27 cellular contexts compared by ENCODE assay signal in genomic region chr6:165735065-165735464, GRCh38.
DNase-seq lines count a peak whose midpoint lies in the region; ATAC-seq, FAIRE-seq and TF ChIP-seq lines count a peak whose summit lies in the region.
"Had no signal": no experiment of that assay in that cellular context is flagged by ENCODE, and none has a peak within 500 bp of the region (broad histone marks: within the 10 kb centered on the region; RNA-seq: fewer than 3 reads in every experiment).

No MANE protein-coding gene starts in this region.

- H3K36me3 ChIP-seq in HepG2 (replicated peaks in 1 of 2; ENCODE audit: control insufficient read depth in 1 of 2, insufficient read depth in 2 of 2, low read length in 2 of 2): no peaks in the 10 kb centered on the region
- H3K36me3 ChIP-seq in right lobe of liver: no peaks in the 10 kb centered on the region
- no peaks in the 10 kb centered on the region for H3K36me3 ChIP-seq in HEK293 (ENCODE audit: control insufficient read depth in 2 of 2, insufficient read depth in 1 of 2, low read length in 2 of 2)
- H3K36me3 ChIP-seq in GM12878 (ENCODE audit: control insufficient read depth in 2 of 2, insufficient read depth in 2 of 2, low read length in 1 of 2): no peaks in the 10 kb centered on the region
- H3K36me3 ChIP-seq in H1 (ENCODE audit: control insufficient read depth in 2 of 4, insufficient read depth in 4 of 4, low read length in 3 of 4): no peaks in the 10 kb centered on the region
- no peaks in the 10 kb centered on the region for H3K36me3 ChIP-seq in mammary epithelial cell (ENCODE audit: insufficient read depth, low read length)
- H3K36me3 ChIP-seq: BE2C, BLaER1 had no signal

- ATAC-seq in HepG2 (no peak), right lobe of liver (no peak), GM12878 (no peak)
- no peak for ATAC-seq in stimulated activated memory B cell treated with anti-CD40 and anti-IgM and Interleukin-4, amounts not matched to agents 10 μg/mL and 1 μg/mL and 100 μg/mL, for 72 hours
- ATAC-seq: A549 had no signal

- H3K23me2 ChIP-seq in H1 (ENCODE audit: low read depth, low read length): peaks cover 6% of the 10 kb centered on the region; the same call in 1 of the 2 replicates

- peaks cover 6% of the 10 kb centered on the region; the same call in 1 of the 2 replicates for H3K9me3 ChIP-seq in HepG2 (ENCODE audit: low read length)
- no peaks in the 10 kb centered on the region for H3K9me3 ChIP-seq in right lobe of liver
- H3K9me3 ChIP-seq in HEK293 (ENCODE audit: control insufficient read depth, insufficient read depth, low read depth, low read length): no peaks in the 10 kb centered on the region
- no peaks in the 10 kb centered on the region; the same call in 2 of the 3 replicates for H3K9me3 ChIP-seq in GM12878 (replicated peaks; ENCODE audit: control insufficient read depth, insufficient read depth, low read length)
- peaks cover 0 to 3% of the 10 kb centered on the region in 2 experiments; a peak in 1 of 4 replicates for H3K9me3 ChIP-seq in H1 (ENCODE audit: insufficient read depth in 2 of 2, low read depth in 1 of 2, low read length in 1 of 2)
- peaks cover 11% of the 10 kb centered on the region for H3K9me3 ChIP-seq in mammary epithelial cell (replicated peaks; ENCODE audit: insufficient read depth, low read length)
- H3K9me3 ChIP-seq: A549, BE2C had no signal

- H3K4me3 ChIP-seq in HepG2 (replicated peaks in 1 of 3; ENCODE audit: insufficient read depth in 1 of 3, low read depth in 2 of 3, low read length in 3 of 3) (no peak overlapping the region), right lobe of liver (no peak overlapping the region), HEK293 (ENCODE audit: low read depth, low read length) (no peak overlapping the region), GM12878 (no peak overlapping the region), H1 (ENCODE audit: extremely low read depth in 1 of 4, insufficient read depth in 2 of 4, low read depth in 3 of 4, low read length in 4 of 4) (no peak overlapping the region), mammary epithelial cell (replicated peaks in 1 of 3; ENCODE audit: insufficient read depth in 1 of 3, low read depth in 2 of 3, low read length in 3 of 3) (no peak overlapping the region)
- H3K4me3 ChIP-seq: A549, BLaER1 had no signal

- BruUV-seq in HepG2 (replicated peaks; lab: Mats Ljungman, UMichigan): no TSS peak
- no TSS peak for BruUV-seq in GM12878 (replicated peaks; lab: Mats Ljungman, UMichigan)
- BruUV-seq in mammary epithelial cell (replicated peaks; lab: Mats Ljungman, UMichigan): no TSS peak

- H3K4me1 ChIP-seq in HepG2 (ENCODE audit: insufficient read depth, low read length): no peaks in the 10 kb centered on the region
- no peaks in the 10 kb centered on the region for H3K4me1 ChIP-seq in right lobe of liver
- no peaks in the 10 kb centered on the region for H3K4me1 ChIP-seq in HEK293 (ENCODE audit: control insufficient read depth, insufficient read depth, low read length)
- H3K4me1 ChIP-seq in GM12878 (ENCODE audit: control insufficient read depth, insufficient read depth, low read length): no peaks in the 10 kb centered on the region
- no peaks in the 10 kb centered on the region for H3K4me1 ChIP-seq in H1 (replicated peaks in 1 of 4; ENCODE audit: control insufficient read depth in 3 of 4, insufficient read depth in 4 of 4, low read length in 3 of 4)
- H3K4me1 ChIP-seq in mammary epithelial cell (ENCODE audit: insufficient read depth, low read length): no peaks in the 10 kb centered on the region
- H3K4me1 ChIP-seq: A549, BE2C, BLaER1 had no signal

- dilution Hi-C loops in mammary epithelial cell (cut with HindIII; ENCODE audit: low sequenced_read_pairs): no loop called here

- SMC1A ChIA-PET in GM12878 (lab: Charles Lee; ENCODE audit: uncharacterized antibody, unreplicated experiment): no interaction called here

- TF ChIP-seq RAD21 in HepG2 (CRISPR knock-in tag; IDR thresholded peaks at IDR 0.05) (no peak), GM12878 (IDR thresholded peaks at IDR 0.05; ENCODE audit: insufficient read depth, low read depth, low read length) (no peak), H1 (IDR thresholded peaks at IDR 0.05 in 1 of 2, conservative IDR thresholded peaks at IDR 0.05 in 1 of 2; ENCODE audit: low read depth in 2 of 2, low read length in 2 of 2) (no peak)

- RAD21 ChIA-PET in GM12878 (lab: Charles Lee; ENCODE audit: unreplicated experiment): no interaction called here

- FAIRE-seq in HepG2 (lab: Jason Lieb, UNC): no peak
- FAIRE-seq in GM12878 (lab: Jason Lieb, UNC): no peak
- no peak for FAIRE-seq in H1 (lab: Jason Lieb, UNC)
- FAIRE-seq: A549, GM12891, GM19239 had no signal

- H4K20me1 ChIP-seq in HepG2 (ENCODE audit: insufficient read depth, low read length) (no peaks in the 10 kb centered on the region), GM12878 (ENCODE audit: control insufficient read depth, insufficient read depth) (no peaks in the 10 kb centered on the region), H1 (replicated peaks in 1 of 2; ENCODE audit: control insufficient read depth in 1 of 2, insufficient read depth in 2 of 2, low read length in 2 of 2) (peaks cover 0 to 1% of the 10 kb centered on the region in 2 experiments), mammary epithelial cell (ENCODE audit: insufficient read depth, low read length) (no peaks in the 10 kb centered on the region)
- H4K20me1 ChIP-seq: BLaER1 had no signal

- CTCF ChIA-PET in HepG2 (lab: Yijun Ruan, JAX; ENCODE audit: low intra/inter-chr PET ratio, low total read pairs) (no interaction called here), HEK293 (lab: Yijun Ruan, JAX) (no interaction called here), GM12878 (lab: Yijun Ruan, JAX) (no interaction called here), H1 (lab: Charles Lee; ENCODE audit: partially characterized antibody) (no interaction called here), mammary epithelial cell (lab: Charles Lee; ENCODE audit: low non-redundant PET) (no interaction called here)

- H3K36me3 Mint-ChIP-seq in stimulated activated memory B cell treated with anti-CD40 and anti-IgM and Interleukin-4, amounts not matched to agents 10 μg/mL and 1 μg/mL and 100 μg/mL, for 72 hours: no peaks in the 10 kb centered on the region
- H3K36me3 Mint-ChIP-seq: CD14-positive monocyte; CD4-positive, alpha-beta memory T cell; CD4-positive, CD25-positive, alpha-beta regulatory T cell; CD8-positive, alpha-beta memory T cell had no signal

- intact Hi-C loops in HepG2 (cut with micrococcal nuclease; ENCODE audit: unreplicated experiment): no loop called here
- intact Hi-C loops in right lobe of liver (cut with DNase I): no loop called here
- intact Hi-C loops in GM12878 (cut with micrococcal nuclease; ENCODE audit: unreplicated experiment): no loop called here
- intact Hi-C loops in mammary epithelial cell (cut with micrococcal nuclease): no loop called here

- H2BK120ac ChIP-seq in H1 (replicated peaks; ENCODE audit: low read depth, low read length): no peak overlapping the region

- H3K4me3 Mint-ChIP-seq in stimulated activated memory B cell treated with anti-CD40 and anti-IgM and Interleukin-4, amounts not matched to agents 10 μg/mL and 1 μg/mL and 100 μg/mL, for 72 hours: no peak overlapping the region
- H3K4me3 Mint-ChIP-seq: CD14-positive monocyte; CD4-positive, alpha-beta memory T cell; CD4-positive, CD25-positive, alpha-beta regulatory T cell; CD8-positive, alpha-beta memory T cell had no signal

- no peak overlapping the region for H2BK12ac ChIP-seq in H1 (ENCODE audit: low read depth, low read length)

- TF ChIP-seq EP300 in HepG2 (IDR thresholded peaks at IDR 0.05; ENCODE audit: low read depth in 2 of 2, low read length in 2 of 2): no peak
- no peak for TF ChIP-seq EP300 in HepG2 (CRISPR knock-in tag; IDR thresholded peaks at IDR 0.05; ENCODE audit: borderline replicate concordance)
- TF ChIP-seq EP300 in GM12878 (IDR thresholded peaks at IDR 0.05; ENCODE audit: borderline replicate concordance in 1 of 2, control insufficient read depth in 1 of 2, low read depth in 2 of 2, low read length in 2 of 2): no peak
- TF ChIP-seq EP300 in H1 (IDR thresholded peaks at IDR 0.05; ENCODE audit: borderline replicate concordance in 1 of 2, low read depth in 2 of 2, low read length in 2 of 2): no peak

- TF ChIP-seq CTCF in HepG2 (CRISPR knock-in tag; IDR thresholded peaks at IDR 0.05) (no peak), right lobe of liver (IDR thresholded peaks at IDR 0.05) (no peak), HEK293 (tag by site-specific recombination; IDR thresholded peaks at IDR 0.05) (no peak), GM12878 (IDR thresholded peaks at IDR 0.05 in 2 of 3, conservative IDR thresholded peaks at IDR 0.05 in 1 of 3; ENCODE audit: control insufficient read depth in 2 of 3, extremely low read depth in 1 of 3, insufficient read depth in 1 of 3, low read depth in 3 of 3, low read length in 3 of 3) (no peak), H1 (IDR thresholded peaks at IDR 0.05; ENCODE audit: control extremely low read depth in 1 of 3, insufficient read depth in 1 of 3, low read depth in 1 of 3, low read length in 3 of 3) (no peak), mammary epithelial cell (conservative IDR thresholded peaks at IDR 0.05 in 1 of 2, IDR thresholded peaks at IDR 0.05 in 1 of 2; ENCODE audit: extremely low read depth in 1 of 2, insufficient read depth in 1 of 2, low read depth in 1 of 2, low read length in 2 of 2) (no peak)

- H3K27ac ChIP-seq in HepG2 (ENCODE audit: extremely low read length, insufficient read depth, low read length) (no peak overlapping the region), right lobe of liver (no peak overlapping the region), HEK293 (ENCODE audit: extremely low read depth, low read depth, low read length) (no peak overlapping the region), GM12878 (ENCODE audit: control insufficient read depth, insufficient read depth) (no peak overlapping the region), H1 (ENCODE audit: low read depth, low read length) (no peak overlapping the region), mammary epithelial cell (ENCODE audit: insufficient read depth, low read depth, low read length) (no peak overlapping the region)
- H3K27ac ChIP-seq: 22Rv1, A549, BLaER1 had no signal

- no peak overlapping the region for H3K27ac Mint-ChIP-seq in stimulated activated memory B cell treated with anti-CD40 and anti-IgM and Interleukin-4, amounts not matched to agents 10 μg/mL and 1 μg/mL and 100 μg/mL, for 72 hours
- H3K27ac Mint-ChIP-seq: CD14-positive monocyte; CD4-positive, alpha-beta memory T cell; CD4-positive, CD25-positive, alpha-beta regulatory T cell; CD8-positive, alpha-beta memory T cell had no signal

- H3K14ac ChIP-seq in H1 (ENCODE audit: insufficient read length): peak overlapping the region; percentile 45

- no peak overlapping the region for H4K91ac ChIP-seq in H1 (replicated peaks; ENCODE audit: insufficient read length, low read length)

- in situ Hi-C loops in HepG2 (cut with HindIII; ENCODE audit: extremely low pct_ligation_motif_present, low pct_unique_long_range_greater_than_20kb) (no loop called here), GM12878 (cut with MboI) (no loop called here), mammary epithelial cell (cut with MboI; ENCODE audit: low sequenced_read_pairs in 2 of 2) (no loop called here)

- H3K27me3 ChIP-seq in HepG2 (ENCODE audit: control insufficient read depth in 1 of 2, insufficient read depth in 2 of 2, low read length in 2 of 2) (peaks cover 1 to 25% of the 10 kb centered on the region in 2 experiments; a peak in 4 of 5 replicates), right lobe of liver (no peaks in the 10 kb centered on the region), GM12878 (replicated peaks in 1 of 2; ENCODE audit: control insufficient read depth in 2 of 2, insufficient read depth in 2 of 2, low read length in 1 of 2) (no peaks in the 10 kb centered on the region), H1 (replicated peaks in 1 of 4; ENCODE audit: control insufficient read depth in 3 of 4, extremely low read depth in 1 of 4, insufficient read depth in 3 of 4, low read length in 3 of 4) (no peaks in the 10 kb centered on the region), mammary epithelial cell (ENCODE audit: insufficient read depth, low read length) (no peaks in the 10 kb centered on the region)
- H3K27me3 ChIP-seq: BE2C, BLaER1 had no signal

- no peaks in the 10 kb centered on the region for H3K27me3 Mint-ChIP-seq in stimulated activated memory B cell treated with anti-CD40 and anti-IgM and Interleukin-4, amounts not matched to agents 10 μg/mL and 1 μg/mL and 100 μg/mL, for 72 hours
- H3K27me3 Mint-ChIP-seq: CD4-positive, CD25-positive, alpha-beta regulatory T cell; CD8-positive, alpha-beta memory T cell had no signal

- no peaks in the 10 kb centered on the region for H3K79me2 ChIP-seq in HepG2 (ENCODE audit: insufficient read depth, low read length)
- no peaks in the 10 kb centered on the region for H3K79me2 ChIP-seq in GM12878 (ENCODE audit: control insufficient read depth, insufficient read depth, low read length)
- no peaks in the 10 kb centered on the region for H3K79me2 ChIP-seq in H1 (ENCODE audit: control insufficient read depth in 1 of 2, insufficient read depth in 2 of 2, low read length in 2 of 2)
- no peaks in the 10 kb centered on the region for H3K79me2 ChIP-seq in mammary epithelial cell (ENCODE audit: insufficient read depth, low read length)

- no peak overlapping the region for H3K4ac ChIP-seq in H1 (replicated peaks; ENCODE audit: insufficient read length, low read depth, low read length)

- H3K4me2 ChIP-seq in HepG2 (ENCODE audit: low read depth, low read length) (no peak overlapping the region), GM12878 (ENCODE audit: control insufficient read depth, insufficient read depth) (no peak overlapping the region), H1 (ENCODE audit: insufficient read depth in 1 of 2, low read depth in 2 of 2, low read length in 2 of 2) (no peak overlapping the region), mammary epithelial cell (ENCODE audit: insufficient read depth, low read depth, low read length) (no peak overlapping the region)
- H3K4me2 ChIP-seq: A549, BLaER1 had no signal

- TF ChIP-seq POLR2A in HepG2 (IDR thresholded peaks at IDR 0.05; ENCODE audit: insufficient read depth in 1 of 2, low read depth in 2 of 2, low read length in 2 of 2) (no peak), right lobe of liver (IDR thresholded peaks at IDR 0.05) (no peak), GM12878 (IDR thresholded peaks at IDR 0.05; ENCODE audit: low read depth, low read length) (no peak), H1 (IDR thresholded peaks at IDR 0.05; ENCODE audit: control extremely low read depth in 1 of 2, low read depth in 2 of 2, low read length in 2 of 2) (no peak)

- POLR2A ChIA-PET in HepG2 (lab: Yijun Ruan, JAX) (no interaction called here), HEK293 (lab: Yijun Ruan, JAX) (no interaction called here), GM12878 (lab: Charles Lee) (no interaction called here), H1 (lab: Charles Lee; ENCODE audit: partially characterized antibody) (no interaction called here)

- DNase-seq in HepG2 (ENCODE audit: low spot score) (no peak), right lobe of liver (no peak), GM12878 (ENCODE audit: low read depth, low spot score) (no peak), H1 (ENCODE audit: low read depth in 1 of 2, low spot score in 2 of 2) (no peak), AML-193 (lab: John Stamatoyannopoulos, UW) (no peak), mammary epithelial cell (no peak)
- DNase-seq: BE2C; C1 segment of cervical spinal cord; CD4-positive, alpha-beta memory T cell; CD4-positive, CD25-positive, alpha-beta regulatory T cell; CD8-positive, alpha-beta memory T cell; COR-L47; DMS 273 treated with DMSO at 0.1 percent for 48 hours; DMS153; DMS53; DMS79; DND-41; EL; GDM1 had no signal

- H3K4me1 Mint-ChIP-seq in stimulated activated memory B cell treated with anti-CD40 and anti-IgM and Interleukin-4, amounts not matched to agents 10 μg/mL and 1 μg/mL and 100 μg/mL, for 72 hours: no peaks in the 10 kb centered on the region
- H3K4me1 Mint-ChIP-seq: CD14-positive monocyte; CD4-positive, alpha-beta memory T cell; CD4-positive, CD25-positive, alpha-beta regulatory T cell; CD8-positive, alpha-beta memory T cell had no signal

- H3K9me3 Mint-ChIP-seq in stimulated activated memory B cell treated with anti-CD40 and anti-IgM and Interleukin-4, amounts not matched to agents 10 μg/mL and 1 μg/mL and 100 μg/mL, for 72 hours: peaks cover 16% of the 10 kb centered on the region

- H4K5ac ChIP-seq in H1 (ENCODE audit: insufficient read length, low read depth, low read length): no peak overlapping the region

- H2AK5ac ChIP-seq in H1 (ENCODE audit: low read depth, low read length): no peak overlapping the region

- no peak overlapping the region for H3K23ac ChIP-seq in H1 (ENCODE audit: insufficient read length)

- no peaks in the 10 kb centered on the region for H3K79me1 ChIP-seq in H1 (ENCODE audit: low read depth, low read length)

- H2AFZ ChIP-seq in HepG2 (ENCODE audit: low read length): no peak overlapping the region
- H2AFZ ChIP-seq in GM12878 (ENCODE audit: control insufficient read depth, low read depth, low read length): no peak overlapping the region
- H2AFZ ChIP-seq in H1 (ENCODE audit: low read length): no peak overlapping the region
- no peak overlapping the region for H2AFZ ChIP-seq in mammary epithelial cell (ENCODE audit: low read depth, low read length)

- H2BK5ac ChIP-seq in H1 (ENCODE audit: low read depth, low read length): no peak overlapping the region

- no peak overlapping the region for H2BK20ac ChIP-seq in H1 (ENCODE audit: low read length)

- H3K9ac ChIP-seq in HepG2 (ENCODE audit: insufficient read depth, low read depth, low read length) (no peak overlapping the region), GM12878 (ENCODE audit: control insufficient read depth, insufficient read depth, low read length) (no peak overlapping the region), H1 (replicated peaks in 1 of 4; ENCODE audit: extremely low read depth in 1 of 4, low read depth in 3 of 4, low read length in 3 of 4) (no peak overlapping the region), mammary epithelial cell (ENCODE audit: insufficient read depth, low read length) (no peak overlapping the region)
- H3K9ac ChIP-seq: BLaER1 had no signal

- H2BK15ac ChIP-seq in H1 (ENCODE audit: low read length): no peak overlapping the region

- H3K56ac ChIP-seq in H1 (replicated peaks; ENCODE audit: insufficient read length, low read depth, low read length): peak overlapping the region; percentile 3

- no peak overlapping the region for H4K8ac ChIP-seq in H1 (ENCODE audit: extremely low read depth, insufficient read depth, low read length)

- H3K18ac ChIP-seq in H1 (ENCODE audit: extremely low read depth, low read length): no peak overlapping the region

Comparison
In these comparisons a context has a peak if more than half of its experiments do, and no peak if none do; other contexts are left out.
1. Of the 63 proteins assayed by ChIP-seq in both HepG2 and HEK293: peak only in HepG2: none; only in HEK293: MYNN, RBAK, SALL2, ZNF580 and ZNF670; in both: none; in neither: 57; mixed calls (peak in some experiments, not most) for 1.